ENCODE assay signal across 9 cellular contexts in the genomic region with DNA sequence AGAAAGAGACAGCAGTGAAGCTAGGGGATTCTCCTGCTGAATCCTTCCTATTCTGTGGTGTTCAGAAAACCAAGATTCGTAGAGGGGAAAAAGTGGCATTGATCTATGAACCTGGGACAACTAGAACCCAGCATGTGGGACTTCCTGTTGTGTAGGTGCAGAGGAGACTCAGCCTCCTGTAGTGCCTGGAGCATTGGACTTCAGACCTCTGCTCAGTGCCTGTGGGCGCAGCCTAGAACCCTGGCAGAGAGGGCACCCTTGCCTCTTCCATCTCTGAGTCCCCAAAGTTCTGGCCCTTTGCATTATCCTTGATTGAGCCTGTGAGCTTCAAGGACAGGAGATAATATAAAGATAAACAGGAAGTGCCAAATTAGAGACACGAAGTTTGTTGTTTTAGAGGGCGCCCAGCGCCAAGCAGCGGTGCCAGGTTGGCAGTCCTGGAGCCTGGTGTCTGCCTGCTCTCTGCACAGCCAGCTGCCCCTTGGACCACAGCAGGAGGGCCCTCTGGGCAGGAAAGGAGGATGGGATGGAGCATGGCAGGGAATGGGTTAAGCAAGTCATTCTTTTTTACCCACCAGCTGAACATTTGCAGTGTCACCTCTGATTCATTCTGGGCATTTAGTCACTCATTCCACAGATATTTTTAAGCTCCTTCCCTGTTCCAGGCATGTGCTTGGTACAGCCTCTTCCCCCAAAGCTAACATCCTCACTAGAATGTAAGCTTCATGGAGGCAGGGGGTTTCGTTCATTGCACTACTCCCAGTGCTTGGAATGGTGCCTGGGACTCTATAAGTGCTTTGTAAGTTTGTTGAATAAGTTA. TPM values are rescaled to one million over a fixed set of nuclear protein-coding genes. Genes with fewer than 3 reads are reported as not detected.
A peak's percentile ranks its signal among the peaks of the same experiment; 100 is the strongest.
DNase-seq lines count a peak whose midpoint lies in the region; ATAC-seq lines count a peak whose summit lies in the region.
"Had no signal": no experiment of that assay in that cellular context is flagged by ENCODE, and none has a peak within 500 bp of the region (broad histone marks: within the 10 kb centered on the region; RNA-seq: fewer than 3 reads in every experiment).

No MANE protein-coding gene starts in this region.

- no peaks in the 10 kb centered on the region for H3K36me3 Mint-ChIP-seq in activated naive CD8-positive, alpha-beta T cell treated with anti-CD3 and anti-CD28 coated beads, Interleukin-2, amount 50 U/mL, for 24 hours (ENCODE audit: low read depth)
- no peaks in the 10 kb centered on the region for H3K36me3 Mint-ChIP-seq in activated naive CD8-positive, alpha-beta T cell treated with anti-CD3 and anti-CD28 coated beads for 36 hours

- H3K27me3 Mint-ChIP-seq in activated naive CD8-positive, alpha-beta T cell treated with anti-CD3 and anti-CD28 coated beads, Interleukin-2, amount 50 U/mL, for 24 hours, result peaks cover 13% of the 10 kb centered on the region
- peaks cover 14% of the 10 kb centered on the region for H3K27me3 Mint-ChIP-seq in activated naive CD8-positive, alpha-beta T cell treated with anti-CD3 and anti-CD28 coated beads for 36 hours

- no peak for DNase-seq in activated naive CD8-positive, alpha-beta T cell treated with anti-CD3 and anti-CD28 coated beads, Interleukin-2, amount 50 U/mL, for 24 hours
- DNase-seq in activated naive CD8-positive, alpha-beta T cell treated with anti-CD3 and anti-CD28 coated beads for 36 hours, result no peak
- DNase-seq in dedifferentiated amniotic fluid mesenchymal stem cell (ENCODE audit: extremely low spot score) (peak; percentile 58), NCI-H128 (lab: John Stamatoyannopoulos, UW; ENCODE audit: unreplicated experiment) (no peak), HT-29 (ENCODE audit: low spot score) (no peak)
- DNase-seq: CD8-positive, alpha-beta memory T cell; RPMI8226 had no signal

- no peak overlapping the region for H3K4me3 Mint-ChIP-seq in activated naive CD8-positive, alpha-beta T cell treated with anti-CD3 and anti-CD28 coated beads, Interleukin-2, amount 50 U/mL, for 24 hours
- no peak overlapping the region for H3K4me3 Mint-ChIP-seq in activated naive CD8-positive, alpha-beta T cell treated with anti-CD3 and anti-CD28 coated beads for 36 hours
- H3K4me3 Mint-ChIP-seq: CD8-positive, alpha-beta memory T cell had no signal

- ATAC-seq in activated naive CD8-positive, alpha-beta T cell treated with anti-CD3 and anti-CD28 coated beads, Interleukin-2, amount 50 U/mL, for 24 hours, result no peak
- ATAC-seq in HG03039 (IDR thresholded peaks at IDR 0.05; ENCODE audit: unreplicated experiment), result no peak

- no peaks in the 10 kb centered on the region for H3K9me3 Mint-ChIP-seq in activated naive CD8-positive, alpha-beta T cell treated with anti-CD3 and anti-CD28 coated beads, Interleukin-2, amount 50 U/mL, for 24 hours
- H3K9me3 Mint-ChIP-seq in activated naive CD8-positive, alpha-beta T cell treated with anti-CD3 and anti-CD28 coated beads for 36 hours, result no peaks in the 10 kb centered on the region
- H3K9me3 Mint-ChIP-seq: CD8-positive, alpha-beta memory T cell had no signal

- H3K27ac Mint-ChIP-seq in activated naive CD8-positive, alpha-beta T cell treated with anti-CD3 and anti-CD28 coated beads, Interleukin-2, amount 50 U/mL, for 24 hours, result peak overlapping the region; percentile 53
- H3K27ac Mint-ChIP-seq in activated naive CD8-positive, alpha-beta T cell treated with anti-CD3 and anti-CD28 coated beads for 36 hours, result no peak overlapping the region
- H3K27ac Mint-ChIP-seq: CD8-positive, alpha-beta memory T cell had no signal

- H3K4me1 Mint-ChIP-seq in activated naive CD8-positive, alpha-beta T cell treated with anti-CD3 and anti-CD28 coated beads, Interleukin-2, amount 50 U/mL, for 24 hours, result peaks cover 15% of the 10 kb centered on the region
- H3K4me1 Mint-ChIP-seq in activated naive CD8-positive, alpha-beta T cell treated with anti-CD3 and anti-CD28 coated beads for 36 hours, result peaks cover 9% of the 10 kb centered on the region

RNA-seq across cellular contexts. Expression of gene SP6, which starts 11.9 kb away (rescaled TPM):
- not detected for total RNA-seq in activated naive CD8-positive, alpha-beta T cell treated with anti-CD3 and anti-CD28 coated beads for 36 hours
- total RNA-seq in HT-29 (2014; rRNA removed; shearing (Covaris generic)), result 11.2 and 12.5 TPM in 2 replicates

RNA-seq across cellular contexts. Expression of gene SCRN2, which starts 21.8 kb away (rescaled TPM):
- 10 to 100 TPM; 15.3 to 17.1 TPM for total RNA-seq in activated naive CD8-positive, alpha-beta T cell treated with anti-CD3 and anti-CD28 coated beads for 36 hours
- 27.3 and 29.2 TPM in 2 replicates for total RNA-seq in HT-29 (2014; rRNA removed; shearing (Covaris generic))

RNA-seq across cellular contexts. Expression of gene LRRC46, which starts 31.4 kb away (rescaled TPM):
- under 1 TPM; 0.46 to 0.68 TPM for total RNA-seq in activated naive CD8-positive, alpha-beta T cell treated with anti-CD3 and anti-CD28 coated beads for 36 hours
- 0.10 TPM in 1 of 2 replicates, not detected in the other for total RNA-seq in HT-29 (2014; rRNA removed; shearing (Covaris generic))
- total RNA-seq: pulmonary artery endothelial cell had no signal

RNA-seq across cellular contexts. Expression of gene MRPL10, which starts 31.5 kb away (rescaled TPM):
- 10 to 100 TPM; 70.0 to 75.2 TPM for total RNA-seq in activated naive CD8-positive, alpha-beta T cell treated with anti-CD3 and anti-CD28 coated beads for 36 hours
- 47.6 and 52.9 TPM in 2 replicates for total RNA-seq in HT-29 (2014; rRNA removed; shearing (Covaris generic))

RNA-seq across cellular contexts. Expression of gene SP2, which starts 33.2 kb away (rescaled TPM):
- 10 to 100 TPM; 18.1 to 18.8 TPM for total RNA-seq in activated naive CD8-positive, alpha-beta T cell treated with anti-CD3 and anti-CD28 coated beads for 36 hours
- 6.5 and 7.9 TPM in 2 replicates for total RNA-seq in HT-29 (2014; rRNA removed; shearing (Covaris generic))

Comparison
In these comparisons a context has a peak if more than half of its experiments do, and no peak if none do; other contexts are left out.
1. RNA of gene SP6, which starts 11.9 kb away (total RNA-seq): 11.2 to 12.5 TPM in HT-29; not detected in activated naive CD8-positive, alpha-beta T cell treated with anti-CD3 and anti-CD28 coated beads for 36 hours; every median in the first group is over 10 times any median in the second.